Comparison of ENCODE assay signal across 8 cellular contexts in the genomic region with DNA sequence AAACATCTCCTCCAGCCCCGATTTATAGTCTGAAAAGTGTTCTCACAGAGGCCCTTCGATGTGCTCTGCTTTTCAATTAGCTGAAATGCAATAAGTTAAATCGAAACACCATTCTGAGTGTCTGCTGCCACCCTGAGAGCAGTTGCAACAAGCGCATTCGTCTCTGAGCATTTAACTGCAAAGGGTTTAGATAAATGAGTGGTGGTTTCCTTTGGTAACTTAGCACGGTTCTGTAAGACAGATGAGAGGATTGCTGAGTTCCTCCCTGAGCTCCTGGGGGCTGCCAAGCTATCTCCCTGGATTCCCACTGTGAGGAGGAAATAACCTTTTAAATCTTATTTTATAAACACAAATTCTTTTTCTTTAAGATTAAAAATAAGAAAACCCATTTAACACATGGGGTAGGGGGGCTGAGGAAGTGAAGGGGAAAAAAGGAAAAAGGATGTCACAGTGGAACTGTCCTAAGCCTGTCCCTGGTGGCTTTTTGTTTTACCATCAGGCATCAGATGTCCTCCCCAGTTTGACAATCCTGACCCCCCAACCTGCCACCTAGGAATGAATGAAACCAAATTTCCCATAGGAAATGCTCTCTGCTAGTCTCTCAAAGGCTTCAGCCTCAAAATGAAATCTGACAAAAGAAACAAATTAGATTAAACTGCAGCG. TPM values are rescaled to one million over a fixed set of nuclear protein-coding genes. Genes with fewer than 3 reads are reported as not detected.
DNase-seq lines count a peak whose midpoint lies in the region; ATAC-seq, FAIRE-seq and TF ChIP-seq lines count a peak whose summit lies in the region.

No MANE protein-coding gene starts in this region.

- 13 to 23% (median 16%) methylated on average over 7 of the region's 7 CpGs for WGBS in small intestine, 3 donors

- peak; percentile 81 for TF ChIP-seq CTCF in BE2C (IDR thresholded peaks at IDR 0.05; ENCODE audit: low read depth, low read length)
- TF ChIP-seq CTCF in Loucy (conservative IDR thresholded peaks at IDR 0.05; ENCODE audit: low read length): peak; percentile 91

- H3K4me3 ChIP-seq in BE2C (ENCODE audit: low read depth, low read length) (peak overlapping the region; percentile 3; the same call in 1 of the 2 replicates), Loucy (ENCODE audit: low read length, poor library complexity, severe bottlenecking) (no peak overlapping the region), small intestine (ENCODE audit: low read depth in 1 of 2, low read length in 2 of 2) (no peak overlapping the region)

- no peaks in the 10 kb centered on the region for H3K9me2 ChIP-seq in Loucy (replicated peaks; ENCODE audit: low read depth, low read length)

- no peaks in the 10 kb centered on the region for H3K36me3 Mint-ChIP-seq in immature natural killer cell

- H3K9me3 ChIP-seq in BE2C (no peaks in the 10 kb centered on the region), Loucy (ENCODE audit: insufficient read depth, low read depth, low read length) (no peaks in the 10 kb centered on the region), small intestine (ENCODE audit: control insufficient read depth, low read depth) (no peaks in the 10 kb centered on the region)

- H3K4me2 ChIP-seq in Loucy (ENCODE audit: low read depth, low read length, poor library complexity, severe bottlenecking): peak overlapping the region; percentile 12

- ATAC-seq in GM18907 (IDR thresholded peaks at IDR 0.05; ENCODE audit: unreplicated experiment) (peak; percentile 60), HG02970 (IDR thresholded peaks at IDR 0.05; ENCODE audit: low FRiP score, unreplicated experiment) (no peak)

- H3K4me1 Mint-ChIP-seq in immature natural killer cell: peaks cover 16 to 23% of the 10 kb centered on the region in 2 donors

- H3K36me3 ChIP-seq in BE2C (no peaks in the 10 kb centered on the region), Loucy (ENCODE audit: insufficient read depth, low read length) (no peaks in the 10 kb centered on the region), small intestine (ENCODE audit: control insufficient read depth in 2 of 2, insufficient read depth in 2 of 2, low read length in 2 of 2) (no peaks in the 10 kb centered on the region)

- DNase-seq in BE2C (peak; percentile 66), RPMI8226 (peak; percentile 63), brain pericyte (ENCODE audit: low read depth, low spot score) (peak; percentile 55), immature natural killer cell (peak; percentile 7 to 35 (median 34)), small intestine (peak; percentile 46)

- no peak overlapping the region for H3K27ac ChIP-seq in small intestine (ENCODE audit: low read depth in 1 of 2, low read length in 1 of 2)

- H3K4me1 ChIP-seq in BE2C (peaks cover 46% of the 10 kb centered on the region), Loucy (ENCODE audit: insufficient read depth, low read length, poor library complexity, severe bottlenecking) (peaks cover 17% of the 10 kb centered on the region), small intestine (ENCODE audit: control insufficient read depth in 2 of 2, insufficient read depth in 1 of 2, low read depth in 1 of 2, low read length in 1 of 2) (no peaks in the 10 kb centered on the region)

- H3K27me3 Mint-ChIP-seq in immature natural killer cell (ENCODE audit: low read depth in 3 of 3): peaks cover 2 to 9% (median 2%) of the 10 kb centered on the region in 3 donors

- no peak overlapping the region for H3K9ac ChIP-seq in Loucy (ENCODE audit: low read depth, low read length, poor library complexity, severe bottlenecking)

- no peaks in the 10 kb centered on the region for H3K27me3 ChIP-seq in BE2C
- no peaks in the 10 kb centered on the region for H3K27me3 ChIP-seq in Loucy (ENCODE audit: insufficient read depth, low read length, poor library complexity, severe bottlenecking)
- no peaks in the 10 kb centered on the region for H3K27me3 ChIP-seq in small intestine (ENCODE audit: control insufficient read depth in 2 of 2, insufficient read depth in 2 of 2, low read length in 2 of 2)

- H4K20me1 ChIP-seq in Loucy (ENCODE audit: insufficient read depth, low read length, poor library complexity, severe bottlenecking): no peaks in the 10 kb centered on the region

- no peaks in the 10 kb centered on the region for H3K79me2 ChIP-seq in Loucy (ENCODE audit: insufficient read depth, low read length)

- H2AFZ ChIP-seq in Loucy (ENCODE audit: low read length): no peak overlapping the region

- H3K27ac Mint-ChIP-seq in immature natural killer cell: no peak overlapping the region

- no peaks in the 10 kb centered on the region for H3F3A ChIP-seq in Loucy (ENCODE audit: low read depth)

- no peaks in the 10 kb centered on the region for H3K9me3 Mint-ChIP-seq in immature natural killer cell

- no peak for FAIRE-seq in small intestine (lab: Jason Lieb, UNC)

- H3K4me3 Mint-ChIP-seq in immature natural killer cell: no peak overlapping the region

RNA-seq across cellular contexts. Expression of gene CREB1, which starts 56.4 kb away (rescaled TPM):
- polyA plus RNA-seq in BE2C (2012; ENCODE audit: insufficient read depth, insufficient read length, low read depth): 27.1 TPM
- polyA plus RNA-seq in immature natural killer cell: 10 to 100 TPM; 48.7 to 64.8 (median 59.4) TPM
- 10 to 100 TPM in 1 of 3 donors, 1 to 10 TPM in 2; 4.1 to 12.7 (median 8.5) TPM for polyA plus RNA-seq in small intestine
